ENCODE assay signal across 21 cellular contexts in the genomic region with DNA sequence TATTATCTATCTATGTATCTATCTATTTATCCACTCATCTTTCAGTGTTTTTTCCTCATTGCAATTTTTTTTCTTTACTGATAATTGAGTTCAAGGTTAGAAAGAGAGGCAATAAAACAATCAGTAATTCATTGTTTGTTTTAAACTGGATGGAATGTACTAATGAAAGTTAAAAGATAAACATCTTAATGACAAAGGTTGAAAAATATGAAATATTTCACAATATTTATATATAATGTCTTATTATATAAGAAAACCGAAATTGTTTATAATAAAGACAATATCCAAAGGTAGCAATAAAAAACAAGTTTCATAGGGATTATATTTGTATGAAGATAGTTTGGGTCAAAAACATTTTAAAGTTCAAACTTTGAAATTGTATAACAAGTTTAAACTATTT.
DNase-seq lines count a peak whose midpoint lies in the region; FAIRE-seq and TF ChIP-seq lines count a peak whose summit lies in the region.
"Had no signal": no experiment of that assay in that cellular context is flagged by ENCODE, and none has a peak within 500 bp of the region (broad histone marks: within the 10 kb centered on the region; RNA-seq: fewer than 3 reads in every experiment).

No MANE protein-coding gene starts in this region.

- H3K9me3 ChIP-seq in transverse colon, result no peaks in the 10 kb centered on the region
- H3K9me3 ChIP-seq: A549, Caco-2, HAP-1 had no signal

- peak; percentile 6 for FAIRE-seq in D721Med (lab: Jason Lieb, UNC)
- FAIRE-seq in frontal cortex (lab: Jason Lieb, UNC), result peak; percentile 75
- FAIRE-seq: A549, GM19239, HTR-8/SVneo had no signal

- in situ Hi-C loops in transverse colon (cut with MboI; ENCODE audit: low pct_ligation_motif_present in 1 of 4, low pct_unique_long_range_greater_than_20kb in 1 of 4, low sequenced_read_pairs in 3 of 4), result no loop called here

- TF ChIP-seq EP300 in transverse colon (IDR thresholded peaks at IDR 0.05; ENCODE audit: low read depth), result no peak

- WGBS in transverse colon (ENCODE audit: low coverage in 1 of 2), 2 donors, result 58 to 62% methylated on average over 1 of the region's 1 CpG

- H3K27me3 ChIP-seq in transverse colon, result no peaks in the 10 kb centered on the region

- no peak overlapping the region for H3K4me3 ChIP-seq in transverse colon
- H3K4me3 ChIP-seq: A549, GM12878, GM23248, HAP-1 had no signal

- peak overlapping the region; percentile 34; the same call in 1 of the 2 replicates for H3K27ac ChIP-seq in VCaP
- no peak overlapping the region for H3K27ac ChIP-seq in transverse colon
- H3K27ac ChIP-seq: A549, C4-2B, GM23248 had no signal

- H3K4me1 ChIP-seq in transverse colon, result no peaks in the 10 kb centered on the region
- H3K4me1 ChIP-seq: A549, Caco-2, HAP-1 had no signal

- no peaks in the 10 kb centered on the region for H3K36me3 ChIP-seq in transverse colon
- H3K36me3 ChIP-seq: HAP-1 had no signal

- TF ChIP-seq POLR2A in transverse colon (IDR thresholded peaks at IDR 0.05), result no peak

- TF ChIP-seq CTCF in D721Med (IDR thresholded peaks at IDR 0.05; ENCODE audit: insufficient read depth, missing control alignments), result no peak
- no peak for TF ChIP-seq CTCF in VCaP (conservative IDR thresholded peaks at IDR 0.05)
- TF ChIP-seq CTCF in transverse colon (IDR thresholded peaks at IDR 0.05), result no peak

- DNase-seq in D721Med (ENCODE audit: insufficient read length, low spot score) (no peak), frontal cortex (ENCODE audit: low spot score in 2 of 2) (no peak), EL (no peak), transverse colon (no peak), ureter (ENCODE audit: low spot score) (no peak)
- DNase-seq in activated T-cell treated with anti-CD3 and anti-CD28 coated beads, Interleukin-2, amount 50 U/mL, for 48 hours, result no peak
- DNase-seq: AML-193; Caco-2; CD4-positive, alpha-beta T cell; DMS153; DMS79; GM23248; IMR-90; KBM-7 had no signal

- intact Hi-C loops in transverse colon (cut with DNase I; ENCODE audit: low total_unique reads), result no loop called here
